In genomic region chr16:57000271-57001025, GRCh38 we compare ENCODE assay signal across 8 cellular contexts. TPM values are rescaled to one million over a fixed set of nuclear protein-coding genes. Genes with fewer than 3 reads are reported as not detected.
DNase-seq lines count a peak whose midpoint lies in the region; ATAC-seq and TF ChIP-seq lines count a peak whose summit lies in the region.

No MANE protein-coding gene starts in this region.

- peak overlapping the region; percentile 29 for H3K27ac ChIP-seq in BLaER1
- peak overlapping the region; percentile 77 for H3K27ac ChIP-seq in naive thymus-derived CD4-positive, alpha-beta T cell (ENCODE audit: low read depth, low read length)

- peaks cover 18% of the 10 kb centered on the region; the same call in 1 of the 2 replicates for H4K20me1 ChIP-seq in BLaER1

- H3K36me3 Mint-ChIP-seq in naive thymus-derived CD4-positive, alpha-beta T cell = peaks cover 8 to 51% (median 34%) of the 10 kb centered on the region in 5 donors

- TF ChIP-seq CTCF in cardiac fibroblast (IDR thresholded peaks at IDR 0.05; ENCODE audit: low read depth, low read length) = no peak

- H3K27me3 Mint-ChIP-seq in naive thymus-derived CD4-positive, alpha-beta T cell = no peaks in the 10 kb centered on the region

- H3K27me3 ChIP-seq in BLaER1 = no peaks in the 10 kb centered on the region
- H3K27me3 ChIP-seq in naive thymus-derived CD4-positive, alpha-beta T cell (ENCODE audit: control insufficient read depth in 2 of 2, insufficient read depth in 2 of 2, low read length in 2 of 2) = no peaks in the 10 kb centered on the region

- peak overlapping the region; percentile 20 to 98 (median 63) for H3K4me3 Mint-ChIP-seq in naive thymus-derived CD4-positive, alpha-beta T cell

- intact Hi-C loops in naive thymus-derived CD4-positive, alpha-beta T cell (cut with micrococcal nuclease) = loop anchor here (1.0 kb wide), 2 partner anchors 9 to 14 kb away; no protein-coding TSS in a partner anchor

- peak overlapping the region; percentile 54 for H3K9ac ChIP-seq in BLaER1

- POLR2A ChIA-PET in naive thymus-derived CD4-positive, alpha-beta T cell (lab: Charles Lee) = interaction anchor here (0.9 to 12.9 kb wide), 9 partner anchors 10 to 40 kb away, joined by 3 to 182 read pairs (median 4); partner anchors contain the start of gene NLRC5

- no peaks in the 10 kb centered on the region for H3K9me3 ChIP-seq in BLaER1
- H3K9me3 ChIP-seq in naive thymus-derived CD4-positive, alpha-beta T cell (ENCODE audit: control insufficient read depth in 2 of 3, low read length in 3 of 3) = no peaks in the 10 kb centered on the region

- ATAC-seq in GM21619 (IDR thresholded peaks at IDR 0.05; ENCODE audit: unreplicated experiment) = peak; percentile 61
- ATAC-seq in naive thymus-derived CD4-positive, alpha-beta T cell = peak; percentile 40

- peaks cover 5% of the 10 kb centered on the region for H3K36me3 ChIP-seq in BLaER1
- peaks cover 0 to 33% (median 3%) of the 10 kb centered on the region in 3 experiments for H3K36me3 ChIP-seq in naive thymus-derived CD4-positive, alpha-beta T cell (ENCODE audit: control insufficient read depth in 2 of 3, insufficient read depth in 3 of 3, low read length in 3 of 3)

- DNase-seq in RKO (ENCODE audit: low spot score) (peak; percentile 85), cardiac fibroblast (ENCODE audit: low read depth in 2 of 2) (peak; percentile 87 to 96), epidermal melanocyte (ENCODE audit: insufficient read length, low spot score) (no peak), germinal center (ENCODE audit: low spot score) (no peak), NCI-H446 treated with DMSO at 0.1 percent for 48 hours (lab: John Stamatoyannopoulos, UW) (no peak)
- peak in 1 of 9 donors; percentile 55 for DNase-seq in naive thymus-derived CD4-positive, alpha-beta T cell

- peak overlapping the region; percentile 74 to 93 (median 91) for H3K27ac Mint-ChIP-seq in naive thymus-derived CD4-positive, alpha-beta T cell

- peak overlapping the region; percentile 68 for H3K4me2 ChIP-seq in BLaER1

- H3K4me3 ChIP-seq in BLaER1 (no peak overlapping the region), cardiac fibroblast (replicated peaks in 1 of 2; ENCODE audit: low read depth in 2 of 2, low read length in 2 of 2) (no peak overlapping the region)
- H3K4me3 ChIP-seq in naive thymus-derived CD4-positive, alpha-beta T cell (ENCODE audit: low read length) = peak overlapping the region; percentile 33

- peaks cover 78 to 99% (median 89%) of the 10 kb centered on the region in 7 donors for H3K4me1 Mint-ChIP-seq in naive thymus-derived CD4-positive, alpha-beta T cell

- H3K4me1 ChIP-seq in BLaER1 = peaks cover 68% of the 10 kb centered on the region
- peaks cover 78 to 79% of the 10 kb centered on the region in 2 donors for H3K4me1 ChIP-seq in naive thymus-derived CD4-positive, alpha-beta T cell (ENCODE audit: control insufficient read depth in 2 of 2, insufficient read depth in 2 of 2, low read length in 2 of 2)

- no peaks in the 10 kb centered on the region for H3K9me3 Mint-ChIP-seq in naive thymus-derived CD4-positive, alpha-beta T cell

- CTCF ChIA-PET in naive thymus-derived CD4-positive, alpha-beta T cell (lab: Charles Lee) = interaction anchor here (1.0 to 1.7 kb wide), 2 partner anchors 11 to 33 kb away, joined by 4 to 7 read pairs; no protein-coding TSS in a partner anchor

RNA-seq across cellular contexts. Expression of gene NLRC5, which starts 11.1 kb away (rescaled TPM):
- total RNA-seq in naive thymus-derived CD4-positive, alpha-beta T cell = 100 to 1,000 TPM; 380 to 615 (median 394) TPM
- polyA plus RNA-seq in naive thymus-derived CD4-positive, alpha-beta T cell = 100 to 1,000 TPM in 1 of 2 donors, 10 to 100 TPM in 1; 76.0 to 122 TPM

RNA-seq across cellular contexts. Expression of gene CETP, which starts 38.7 kb away (rescaled TPM):
- total RNA-seq in naive thymus-derived CD4-positive, alpha-beta T cell = not detected
- under 1 TPM; 0.17 to 0.25 TPM for polyA plus RNA-seq in naive thymus-derived CD4-positive, alpha-beta T cell

Comparison
In these comparisons a context has a peak if more than half of its experiments do, and no peak if none do; other contexts are left out.
1. DNase-seq: peak in RKO (single experiment) and cardiac fibroblast (2 of 2); none in epidermal melanocyte (single experiment), germinal center (single experiment) and NCI-H446 treated with DMSO at 0.1 percent for 48 hours (single experiment).